ENCODE assay signal across 23 cellular contexts in genomic region chr18:80180778-80181564, GRCh38.
A peak's percentile ranks its signal among the peaks of the same experiment; 100 is the strongest.
DNase-seq lines count a peak whose midpoint lies in the region; ATAC-seq, FAIRE-seq and TF ChIP-seq lines count a peak whose summit lies in the region.
"Had no signal": no experiment of that assay in that cellular context is flagged by ENCODE, and none has a peak within 500 bp of the region (broad histone marks: within the 10 kb centered on the region; RNA-seq: fewer than 3 reads in every experiment).

No MANE protein-coding gene starts in this region.

- H3K79me1 ChIP-seq in H9 (ENCODE audit: insufficient read depth, low read depth, low read length, poor library complexity, severe bottlenecking): no peaks in the 10 kb centered on the region

- no peak overlapping the region for H2BK120ac ChIP-seq in H9 (ENCODE audit: low read depth, low read length, poor library complexity, severe bottlenecking)

- TF ChIP-seq CTCF in H9 (conservative IDR thresholded peaks at IDR 0.05) (no peak), VCaP (conservative IDR thresholded peaks at IDR 0.05) (no peak), kidney (IDR thresholded peaks at IDR 0.05; ENCODE audit: borderline replicate concordance, extremely low read depth, insufficient read depth) (no peak), upper lobe of right lung (IDR thresholded peaks at IDR 0.05) (no peak)
- TF ChIP-seq CTCF in CD4-positive, alpha-beta T cell (IDR thresholded peaks at IDR 0.05): no peak

- WGBS in H9 (ENCODE audit: extremely low coverage, insufficient read length, low lambda C conversion rate): no CpG with 5 or more reads among the region's 33 CpGs

- no peak overlapping the region for H2BK15ac ChIP-seq in H9 (ENCODE audit: low read depth, low read length)

- no peaks in the 10 kb centered on the region for H3K36me3 ChIP-seq in kidney (ENCODE audit: control insufficient read depth in 1 of 2, insufficient read depth in 2 of 2, low read length in 2 of 2)
- H3K36me3 ChIP-seq in upper lobe of right lung: no peaks in the 10 kb centered on the region
- H3K36me3 ChIP-seq: SJCRH30 had no signal

- peaks cover 3 to 4% of the 10 kb centered on the region in 2 experiments; a peak in 3 of 4 replicates for H3K4me1 Mint-ChIP-seq in H9
- H3K4me1 Mint-ChIP-seq in CD4-positive, alpha-beta T cell (ENCODE audit: low read depth): peaks cover 1% of the 10 kb centered on the region

- POLR2A ChIA-PET in CD4-positive, alpha-beta T cell (lab: Charles Lee): no interaction called here

- no peaks in the 10 kb centered on the region; the same call in 1 of the 2 replicates for H3K27me3 Mint-ChIP-seq in H9 (ENCODE audit: low read depth)
- peaks cover 16% of the 10 kb centered on the region for H3K27me3 Mint-ChIP-seq in CD4-positive, alpha-beta T cell

- no peak overlapping the region for H2AK5ac ChIP-seq in H9 (ENCODE audit: insufficient read length, low read length)

- H2BK5ac ChIP-seq in H9 (ENCODE audit: insufficient read length, low read length): no peak overlapping the region

- no peak overlapping the region for H4K5ac ChIP-seq in H9 (ENCODE audit: insufficient read length, low read depth, low read length)

- no peak overlapping the region for H3K4me2 ChIP-seq in H9 (ENCODE audit: insufficient read depth, insufficient read length, low read length)

- no peak overlapping the region for H4K8ac ChIP-seq in H9 (replicated peaks; ENCODE audit: insufficient read length, low read depth, low read length)

- no peak overlapping the region for H2AFZ ChIP-seq in H9 (ENCODE audit: low read length)

- no peaks in the 10 kb centered on the region for H3K4me1 ChIP-seq in H9 (ENCODE audit: insufficient read depth, low read length)
- peaks cover 0 to 2% of the 10 kb centered on the region in 2 donors for H3K4me1 ChIP-seq in kidney (ENCODE audit: control insufficient read depth in 1 of 2, insufficient read depth in 1 of 2, low read depth in 1 of 2, low read length in 2 of 2)
- no peaks in the 10 kb centered on the region for H3K4me1 ChIP-seq in upper lobe of right lung
- H3K4me1 ChIP-seq: SJCRH30 had no signal

- no peak overlapping the region for H3K18ac ChIP-seq in H9 (ENCODE audit: insufficient read length, low read depth, low read length)

- H3K27ac ChIP-seq in H9 (ENCODE audit: insufficient read length, low read depth, low read length) (no peak overlapping the region), VCaP (peak overlapping the region; percentile 69), kidney (ENCODE audit: low read depth in 2 of 2, low read length in 2 of 2) (no peak overlapping the region), upper lobe of right lung (no peak overlapping the region)
- no peak overlapping the region for H3K27ac ChIP-seq in CD4-positive, alpha-beta T cell (ENCODE audit: low read depth, low read length)
- H3K27ac ChIP-seq: HL-60, SJCRH30 had no signal

- no peak overlapping the region for H3K23ac ChIP-seq in H9 (ENCODE audit: insufficient read length, low read depth, low read length)

- H3K27ac Mint-ChIP-seq in H9: 0 out of 7 replicates have a peak overlapping the region, but pooled peaks of 1 of the 3 experiments have one; percentile 2
- no peak overlapping the region for H3K27ac Mint-ChIP-seq in CD4-positive, alpha-beta T cell
- H3K27ac Mint-ChIP-seq: CD4-positive, CD25-positive, alpha-beta regulatory T cell; HFFc6; IgD-negative memory B cell had no signal

- H3T11ph ChIP-seq in H9 (ENCODE audit: low read length): no peak overlapping the region

- no peak overlapping the region for H3K4ac ChIP-seq in H9 (ENCODE audit: low read depth, low read length)

- peaks cover 0 to under 1% of the 10 kb centered on the region in 2 experiments; a peak in 1 of 5 replicates for H3K9me3 Mint-ChIP-seq in H9
- no peaks in the 10 kb centered on the region for H3K9me3 Mint-ChIP-seq in CD4-positive, alpha-beta T cell

- no peak overlapping the region for H3K4me3 ChIP-seq in kidney (ENCODE audit: low read length in 2 of 2)
- no peak overlapping the region for H3K4me3 ChIP-seq in upper lobe of right lung
- H3K4me3 ChIP-seq: SJCRH30 had no signal

- H3K79me2 ChIP-seq in H9 (ENCODE audit: insufficient read depth, low read length): no peaks in the 10 kb centered on the region

- no peaks in the 10 kb centered on the region for H3K23me2 ChIP-seq in H9 (ENCODE audit: insufficient read length, low read depth, low read length, poor library complexity, severe bottlenecking)

- no peak overlapping the region for H2BK20ac ChIP-seq in H9 (ENCODE audit: low read depth, low read length, poor library complexity, severe bottlenecking)

- ATAC-seq in upper lobe of right lung (no peak), GM19035 (IDR thresholded peaks at IDR 0.05; ENCODE audit: unreplicated experiment) (no peak)
- ATAC-seq in CD4-positive, alpha-beta T cell (ENCODE audit: poor library complexity): no peak
- ATAC-seq: PC-3 had no signal

- no peaks in the 10 kb centered on the region; a peak in 1 of 7 replicates for H3K36me3 Mint-ChIP-seq in H9 (ENCODE audit: insufficient read depth in 1 of 3, low read depth in 3 of 3)
- no peaks in the 10 kb centered on the region for H3K36me3 Mint-ChIP-seq in CD4-positive, alpha-beta T cell (ENCODE audit: low read depth)
- H3K36me3 Mint-ChIP-seq: CD4-positive, CD25-positive, alpha-beta regulatory T cell; IgD-negative memory B cell had no signal

- CTCF ChIA-PET in CD4-positive, alpha-beta T cell (lab: Charles Lee): no interaction called here

- H4K91ac ChIP-seq in H9 (ENCODE audit: insufficient read length, low read depth, low read length): no peak overlapping the region

- H2BK12ac ChIP-seq in H9 (ENCODE audit: insufficient read length, low read depth, low read length): no peak overlapping the region

- peak overlapping the region; percentile 24; the same call in 1 of the 2 replicates for H3K14ac ChIP-seq in H9 (ENCODE audit: insufficient read depth, low read length)

- DNase-seq in H9 (no peak), kidney (peak; percentile 61), upper lobe of right lung (peak; percentile 54), EL (no peak)
- DNase-seq in CD4-positive, alpha-beta T cell: no peak
- DNase-seq: ACHN; CD4-positive, CD25-positive, alpha-beta regulatory T cell; HFFc6; Karpas-422; NCI-H1417 treated with DMSO at 0.1 percent for 48 hours; NCI-H187 treated with DMSO at 0.1 percent for 48 hours; NCI-H226; NCI-H524; NCI-H82; PC-3; SJCRH30 had no signal

- intact Hi-C loops in kidney (cut with DNase I) (no loop called here), upper lobe of right lung (cut with DNase I) (no loop called here)
- intact Hi-C loops in CD4-positive, alpha-beta T cell (cut with DNase I, micrococcal nuclease): no loop called here

- no peak for FAIRE-seq in kidney (lab: Jason Lieb, UNC)
- FAIRE-seq: GM12892, GM18507, H54 had no signal

- H3K9me3 ChIP-seq in H9 (ENCODE audit: control insufficient read depth, low read depth, low read length): no peaks in the 10 kb centered on the region
- H3K9me3 ChIP-seq in kidney (ENCODE audit: control insufficient read depth in 1 of 2, low read length in 2 of 2): no peaks in the 10 kb centered on the region
- no peaks in the 10 kb centered on the region for H3K9me3 ChIP-seq in upper lobe of right lung
- H3K9me3 ChIP-seq in CD4-positive, alpha-beta T cell (ENCODE audit: control insufficient read depth, low read length): no peaks in the 10 kb centered on the region
- H3K9me3 ChIP-seq: SJCRH30 had no signal

- H3K27me3 ChIP-seq in H9 (ENCODE audit: insufficient read depth, low read length) (no peaks in the 10 kb centered on the region), upper lobe of right lung (no peaks in the 10 kb centered on the region)
- peaks cover 3% of the 10 kb centered on the region for H3K27me3 ChIP-seq in CD4-positive, alpha-beta T cell (ENCODE audit: control insufficient read depth, insufficient read depth, low read length)
- H3K27me3 ChIP-seq: SJCRH30 had no signal

- H3K4me3 Mint-ChIP-seq in H9: no peak overlapping the region
- H3K4me3 Mint-ChIP-seq in CD4-positive, alpha-beta T cell: no peak overlapping the region
- H3K4me3 Mint-ChIP-seq: CD4-positive, CD25-positive, alpha-beta regulatory T cell; HFFc6; IgD-negative memory B cell had no signal

- H4K20me1 ChIP-seq in H9 (ENCODE audit: control insufficient read depth, insufficient read depth, insufficient read length): no peaks in the 10 kb centered on the region

- H3K9ac ChIP-seq in H9 (ENCODE audit: extremely low read depth, insufficient read length, low read length): no peak overlapping the region
- H3K9ac ChIP-seq in kidney (ENCODE audit: low read length in 2 of 2): no peak overlapping the region

- H3K56ac ChIP-seq in H9 (ENCODE audit: insufficient read length, low read depth, low read length): no peak overlapping the region

Comparison
In these comparisons a context has a peak if more than half of its experiments do, and no peak if none do; other contexts are left out.
1. DNase-seq: peak in kidney (single experiment) and upper lobe of right lung (single experiment); none in H9 (single experiment), CD4-positive, alpha-beta T cell (0 of 10) and EL (single experiment).